In genomic region chr1:202023033-202023433, GRCh38 we compare ENCODE assay signal across 12 cellular contexts. TPM values are rescaled to one million over a fixed set of nuclear protein-coding genes. Genes with fewer than 3 reads are reported as not detected.
DNase-seq lines count a peak whose midpoint lies in the region; ATAC-seq and TF ChIP-seq lines count a peak whose summit lies in the region.
"Had no signal": no experiment of that assay in that cellular context is flagged by ENCODE, and none has a peak within 500 bp of the region (broad histone marks: within the 10 kb centered on the region; RNA-seq: fewer than 3 reads in every experiment).

No MANE protein-coding gene starts in this region.

- H3K27ac Mint-ChIP-seq in type B pancreatic cell: peak overlapping the region; percentile 85

- peak overlapping the region; percentile 63 for H3K4me3 Mint-ChIP-seq in type B pancreatic cell

- H3K79me2 ChIP-seq in hepatocyte: no peaks in the 10 kb centered on the region

- H3K4me3 ChIP-seq in hepatocyte: no peak overlapping the region
- H3K4me3 ChIP-seq: tibial artery had no signal

- no peak overlapping the region for H2AFZ ChIP-seq in hepatocyte

- no peaks in the 10 kb centered on the region for H3K36me3 Mint-ChIP-seq in type B pancreatic cell

- H4K20me1 ChIP-seq in hepatocyte (ENCODE audit: insufficient read depth, poor library complexity, severe bottlenecking): no peaks in the 10 kb centered on the region

- 39% methylated on average over 6 of the region's 6 CpGs for WGBS in hepatocyte (ENCODE audit: low lambda C conversion rate, missing lambda C conversion rate)

- no peak for TF ChIP-seq CTCF in hepatocyte (IDR thresholded peaks at IDR 0.05; ENCODE audit: poor library complexity)
- no peak for TF ChIP-seq CTCF in type B pancreatic cell (conservative IDR thresholded peaks at IDR 0.05)
- TF ChIP-seq CTCF in GM13976 (IDR thresholded peaks at IDR 0.05; ENCODE audit: borderline replicate concordance, control extremely low read depth, extremely low read depth, insufficient read depth, missing control alignments): no peak

- ATAC-seq in HG03025 (IDR thresholded peaks at IDR 0.05; ENCODE audit: low FRiP score, unreplicated experiment): no peak

- peak overlapping the region; percentile 87 for H3K27ac ChIP-seq in hepatocyte
- H3K27ac ChIP-seq: tibial artery had no signal

- in situ Hi-C loops in GM13976 (cut with MboI; ENCODE audit: low sequenced_read_pairs, unreplicated experiment): no loop called here

- H3K9me3 Mint-ChIP-seq in type B pancreatic cell: no peaks in the 10 kb centered on the region

- H3K27me3 Mint-ChIP-seq in type B pancreatic cell: no peaks in the 10 kb centered on the region

- no peaks in the 10 kb centered on the region for H3K36me3 ChIP-seq in hepatocyte (replicated peaks; ENCODE audit: insufficient read depth, low read depth)
- H3K36me3 ChIP-seq: tibial artery had no signal

- no peaks in the 10 kb centered on the region for H3K9me3 ChIP-seq in hepatocyte (ENCODE audit: low read depth)
- H3K9me3 ChIP-seq: tibial artery had no signal

- peaks cover 22% of the 10 kb centered on the region for H3K4me1 ChIP-seq in hepatocyte (ENCODE audit: insufficient read depth)

- H3K9me2 ChIP-seq in hepatocyte (replicated peaks; ENCODE audit: insufficient read depth): no peaks in the 10 kb centered on the region

- no peaks in the 10 kb centered on the region for H3K27me3 ChIP-seq in hepatocyte

- DNase-seq in NCI-H2081 (lab: John Stamatoyannopoulos, UW) (peak; percentile 73 to 81), NCI-H2081 treated with DMSO at 0.1 percent for 48 hours (lab: John Stamatoyannopoulos, UW) (no peak), NCI-H774 (lab: John Stamatoyannopoulos, UW) (peak; percentile 89), hepatocyte (ENCODE audit: low spot score) (peak; percentile 93), type B pancreatic cell (ENCODE audit: extremely low spot score, unreplicated experiment) (no peak), globus pallidus (ENCODE audit: low spot score) (no peak), GM13976 (ENCODE audit: low spot score) (no peak)
- DNase-seq: activated T-cell treated with anti-CD3 and anti-CD28 coated beads, Interleukin-2, amount 50 U/mL, for 48 hours; stimulated activated CD4-positive, alpha-beta T cell treated with anti-CD3 and anti-CD28 coated beads, Interleukin-4, amount 100 ng/mL, for 4 hours; T-helper 9 cell; tibial artery had no signal

- peaks cover 22% of the 10 kb centered on the region for H3K4me1 Mint-ChIP-seq in type B pancreatic cell (ENCODE audit: unreplicated experiment)

- H3K4me2 ChIP-seq in hepatocyte: no peak overlapping the region

RNA-seq across cellular contexts. Expression of gene ELF3, which starts 12.6 kb away (rescaled TPM):
- total RNA-seq in hepatocyte (336 and 367 TPM in 2 replicates), type B pancreatic cell (ENCODE audit: low replicate concordance) (237 and 498 TPM in 2 replicates)
- 333 and 361 TPM in 2 replicates for polyA plus RNA-seq in hepatocyte

RNA-seq across cellular contexts. Expression of gene RNPEP, which starts 40.6 kb away (rescaled TPM):
- 57.6 and 57.9 TPM in 2 replicates for total RNA-seq in hepatocyte
- polyA plus RNA-seq in hepatocyte: 74.2 and 81.5 TPM in 2 replicates
- 57.3 and 63.9 TPM in 2 replicates for total RNA-seq in type B pancreatic cell (ENCODE audit: low replicate concordance)

Comparison
In these comparisons a context has a peak if more than half of its experiments do, and no peak if none do; other contexts are left out.
1. DNase-seq: peak in NCI-H2081 (2 of 2), NCI-H774 (single experiment) and hepatocyte (single experiment); none in NCI-H2081 treated with DMSO at 0.1 percent for 48 hours (single experiment), type B pancreatic cell (single experiment), globus pallidus (single experiment) and GM13976 (single experiment).